Comparison of ENCODE assay signal across 10 cellular contexts in the genomic region with DNA sequence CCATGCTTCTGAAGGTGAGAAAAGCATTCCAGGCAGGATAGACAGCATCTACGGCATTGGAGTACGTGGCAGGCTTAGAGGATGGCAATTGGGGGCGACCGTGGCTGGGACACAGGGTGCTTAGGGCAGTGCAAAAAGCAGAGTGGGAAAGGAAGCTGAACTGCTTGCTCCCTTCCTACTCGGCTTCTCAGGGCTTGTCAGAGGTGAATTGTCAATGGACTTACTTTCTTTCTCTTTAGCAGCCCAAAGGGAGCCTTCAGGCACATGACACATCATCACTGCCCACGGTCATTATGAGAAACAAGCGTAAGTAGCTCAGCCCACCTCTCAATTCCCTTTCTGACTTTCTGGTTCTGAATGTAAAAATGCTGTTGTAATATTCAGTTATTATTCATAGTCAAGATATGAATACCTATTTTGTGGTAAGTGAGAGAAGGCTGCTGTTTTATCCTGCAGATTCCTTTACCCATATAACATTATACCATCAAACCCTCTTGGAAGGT.
DNase-seq lines count a peak whose midpoint lies in the region; ATAC-seq and TF ChIP-seq lines count a peak whose summit lies in the region.
"Had no signal": no experiment of that assay in that cellular context is flagged by ENCODE, and none has a peak within 500 bp of the region (broad histone marks: within the 10 kb centered on the region; RNA-seq: fewer than 3 reads in every experiment).

No MANE protein-coding gene starts in this region.

- 91 to 94% (median 93%) methylated on average over 7 of the region's 7 CpGs for WGBS in heart left ventricle, 4 donors

- H3K4me3 Mint-ChIP-seq in IgD-negative memory B cell, result peak overlapping the region in 2 of 4 donors; percentile 1 to 7
- H3K4me3 Mint-ChIP-seq in stimulated activated naive CD8-positive, alpha-beta T cell treated with anti-CD3 and anti-CD28 coated beads, Interleukin-15, Interleukin-2, amounts not matched to agents 100 ng/mL and 50 ng/mL, for 24 hours, result peak overlapping the region; percentile 54

- peaks cover 0 to 76% (median 73%) of the 10 kb centered on the region in 9 donors for H3K36me3 ChIP-seq in heart left ventricle
- no peaks in the 10 kb centered on the region for H3K36me3 ChIP-seq in MG63

- H3K27me3 Mint-ChIP-seq in IgD-negative memory B cell, result no peaks in the 10 kb centered on the region
- no peaks in the 10 kb centered on the region for H3K27me3 Mint-ChIP-seq in stimulated activated naive CD8-positive, alpha-beta T cell treated with anti-CD3 and anti-CD28 coated beads, Interleukin-15, Interleukin-2, amounts not matched to agents 100 ng/mL and 50 ng/mL, for 24 hours

- H3K4me3 ChIP-seq in heart left ventricle, result no peak overlapping the region
- H3K4me3 ChIP-seq in coronary artery, result no peak overlapping the region
- no peak overlapping the region for H3K4me3 ChIP-seq in MG63
- H3K4me3 ChIP-seq: SK-N-MC had no signal

- no peaks in the 10 kb centered on the region for H3K9me3 Mint-ChIP-seq in IgD-negative memory B cell
- H3K9me3 Mint-ChIP-seq in stimulated activated naive CD8-positive, alpha-beta T cell treated with anti-CD3 and anti-CD28 coated beads, Interleukin-15, Interleukin-2, amounts not matched to agents 100 ng/mL and 50 ng/mL, for 24 hours, result no peaks in the 10 kb centered on the region

- no peak for ATAC-seq in heart left ventricle
- no peak for ATAC-seq in Right ventricle myocardium superior (ENCODE audit: poor library complexity)
- ATAC-seq in GM21737 (IDR thresholded peaks at IDR 0.05; ENCODE audit: unreplicated experiment), result peak; percentile 30

- DNase-seq in heart left ventricle (no peak), Right ventricle myocardium superior (no peak), coronary artery (ENCODE audit: low spot score) (no peak), Ammon's horn (ENCODE audit: low spot score) (no peak), MG63 (no peak)
- DNase-seq: Caco-2 had no signal

- H3K4me1 ChIP-seq in heart left ventricle, result peaks cover 0 to 60% (median 37%) of the 10 kb centered on the region in 12 donors

- intact Hi-C loops in heart left ventricle (cut with DNase I), result loop anchor here in 1 of 10 donors (10.0 kb wide), 1 partner anchor 216 kb away; no protein-coding TSS in a partner anchor
- intact Hi-C loops in Right ventricle myocardium superior (cut with DNase I), result no loop called here

- H3K27ac Mint-ChIP-seq in IgD-negative memory B cell, result peak overlapping the region; percentile 23 to 54 (median 51)
- H3K27ac Mint-ChIP-seq in stimulated activated naive CD8-positive, alpha-beta T cell treated with anti-CD3 and anti-CD28 coated beads, Interleukin-15, Interleukin-2, amounts not matched to agents 100 ng/mL and 50 ng/mL, for 24 hours, result peak overlapping the region; percentile 85

- peaks cover 43 to 60% (median 49%) of the 10 kb centered on the region in 3 donors for H3K4me1 Mint-ChIP-seq in IgD-negative memory B cell
- H3K4me1 Mint-ChIP-seq in stimulated activated naive CD8-positive, alpha-beta T cell treated with anti-CD3 and anti-CD28 coated beads, Interleukin-15, Interleukin-2, amounts not matched to agents 100 ng/mL and 50 ng/mL, for 24 hours (ENCODE audit: low read depth), result peaks cover 76% of the 10 kb centered on the region

- no peak for TF ChIP-seq POLR2A in heart left ventricle (IDR thresholded peaks at IDR 0.05)

- TF ChIP-seq CTCF in heart left ventricle (IDR thresholded peaks at IDR 0.05) (no peak), coronary artery (IDR thresholded peaks at IDR 0.05) (no peak)

- H3K27ac ChIP-seq in heart left ventricle, result peak overlapping the region in 8 of 12 donors; percentile 82 to 97 (median 89)
- H3K27ac ChIP-seq in coronary artery, result no peak overlapping the region
- H3K27ac ChIP-seq: SK-N-MC had no signal

- no peaks in the 10 kb centered on the region for H3K27me3 ChIP-seq in heart left ventricle
- H3K27me3 ChIP-seq in MG63, result no peaks in the 10 kb centered on the region

- no peaks in the 10 kb centered on the region for H3K9me3 ChIP-seq in heart left ventricle
- no peaks in the 10 kb centered on the region for H3K9me3 ChIP-seq in MG63
- H3K9me3 ChIP-seq: Caco-2 had no signal

- H3K36me3 Mint-ChIP-seq in IgD-negative memory B cell, result peaks cover 10% of the 10 kb centered on the region
- peaks cover 68% of the 10 kb centered on the region for H3K36me3 Mint-ChIP-seq in stimulated activated naive CD8-positive, alpha-beta T cell treated with anti-CD3 and anti-CD28 coated beads, Interleukin-15, Interleukin-2, amounts not matched to agents 100 ng/mL and 50 ng/mL, for 24 hours (ENCODE audit: low read depth)

Comparison
In these comparisons a context has a peak if more than half of its experiments do, and no peak if none do; other contexts are left out.
1. H3K27ac ChIP-seq: peak in heart left ventricle (8 of 12); none in coronary artery (0 of 2).